Comparison of ENCODE assay signal across 22 cellular contexts in genomic region chr11:13160302-13160701, GRCh38.
DNase-seq lines count a peak whose midpoint lies in the region; ATAC-seq, FAIRE-seq and TF ChIP-seq lines count a peak whose summit lies in the region.
"Had no signal": no experiment of that assay in that cellular context is flagged by ENCODE, and none has a peak within 500 bp of the region (broad histone marks: within the 10 kb centered on the region; RNA-seq: fewer than 3 reads in every experiment).

No MANE protein-coding gene starts in this region.

- intact Hi-C loops in activated CD4-positive, alpha-beta T cell treated with anti-CD3 and anti-CD28 coated beads, Interleukin-2, amount 10 ng/mL, durations not matched to agents 24 days and 14 days (cut with micrococcal nuclease): no loop called here
- intact Hi-C loops in mammary epithelial cell (cut with micrococcal nuclease): no loop called here
- intact Hi-C loops in lower leg skin (cut with DNase I; ENCODE audit: low total_unique reads): no loop called here
- intact Hi-C loops in vagina (cut with DNase I): no loop called here

- H3K27ac Mint-ChIP-seq in activated CD4-positive, alpha-beta T cell treated with anti-CD3 and anti-CD28 coated beads, Interleukin-2, amount 10 ng/mL, durations not matched to agents 24 days and 14 days: no peak overlapping the region
- H3K27ac Mint-ChIP-seq: activated naive CD8-positive, alpha-beta T cell treated with anti-CD3 and anti-CD28 coated beads for 36 hours; activated T-helper 2 cell treated with anti-CD3 and anti-CD28 coated beads, Interferon-gamma antibody, Interleukin-2, Interleukin-4, amounts not matched to agents 10 μg/mL and 5 μg/mL and 100 μg/mL, durations not matched to agents 14 hours and 24 hours and 36 hours; H9; natural killer cell treated with Interleukin-12 subunit alpha and Interleukin-12 subunit beta and Interleukin-15 and Interleukin-18, amount 100 ng/mL, for 72 hours; T-helper 2 cell treated with Interferon-gamma antibody and Interleukin-4, amounts not matched to agents 5 μg/mL and 100 μg/mL, for 36 hours had no signal

- H3K9me3 Mint-ChIP-seq in activated CD4-positive, alpha-beta T cell treated with anti-CD3 and anti-CD28 coated beads, Interleukin-2, amount 10 ng/mL, durations not matched to agents 24 days and 14 days: peaks cover 20% of the 10 kb centered on the region
- H3K9me3 Mint-ChIP-seq: natural killer cell treated with Interleukin-12 subunit alpha and Interleukin-12 subunit beta and Interleukin-15 and Interleukin-18, amount 100 ng/mL, for 72 hours had no signal

- dilution Hi-C loops in mammary epithelial cell (cut with HindIII; ENCODE audit: low sequenced_read_pairs): no loop called here

- WGBS in mammary epithelial cell (ENCODE audit: low coverage, missing lambda C conversion rate): 7% methylated on average over 7 of the region's 7 CpGs
- WGBS in lower leg skin, 2 donors: 24 to 29% methylated on average over 7 of the region's 7 CpGs

- peak overlapping the region; percentile 83 for H3K4me2 ChIP-seq in mammary epithelial cell (ENCODE audit: insufficient read depth, low read depth, low read length)

- H3K27ac ChIP-seq in mammary epithelial cell (ENCODE audit: insufficient read depth, low read depth, low read length) (peak overlapping the region; percentile 99), vagina (peak overlapping the region; percentile 27)

- no peaks in the 10 kb centered on the region for H3K36me3 ChIP-seq in mammary epithelial cell (ENCODE audit: insufficient read depth, low read length)
- no peaks in the 10 kb centered on the region for H3K36me3 ChIP-seq in vagina

- no TSS peak for BruUV-seq in mammary epithelial cell (replicated peaks; lab: Mats Ljungman, UMichigan)

- DNase-seq in activated CD4-positive, alpha-beta T cell treated with anti-CD3 and anti-CD28 coated beads, Interleukin-2, amount 10 ng/mL, durations not matched to agents 24 days and 14 days: peak; percentile 48
- no peak for DNase-seq in activated CD4-positive, alpha-beta T cell treated with anti-CD3 and anti-CD28 coated beads for 48 hours
- peak; percentile 89 for DNase-seq in mammary epithelial cell
- peak; percentile 66 to 88 for DNase-seq in lower leg skin (ENCODE audit: low spot score in 2 of 2)
- no peak for DNase-seq in vagina (ENCODE audit: extremely low spot score in 2 of 2)
- DNase-seq in GM12892 (ENCODE audit: insufficient read length): no peak
- DNase-seq: activated CD4-positive, alpha-beta T cell treated with anti-CD3 and anti-CD28 coated beads, Interleukin-2, amount 50 U/mL, for 48 hours; activated CD8-positive, alpha-beta memory T cell treated with anti-CD3 and anti-CD28 coated beads, Interleukin-2, amount 50 U/mL, for 48 hours; activated naive CD8-positive, alpha-beta T cell treated with anti-CD3 and anti-CD28 coated beads for 36 hours; H9; KBM-7; left cardiac atrium; NCI-H2029 treated with DMSO at 0.1 percent for 48 hours; NCI-H524 treated with DMSO at 0.1 percent for 48 hours had no signal

- H4K20me1 ChIP-seq in mammary epithelial cell (ENCODE audit: insufficient read depth, low read length): no peaks in the 10 kb centered on the region

- H3K4me1 Mint-ChIP-seq in activated CD4-positive, alpha-beta T cell treated with anti-CD3 and anti-CD28 coated beads, Interleukin-2, amount 10 ng/mL, durations not matched to agents 24 days and 14 days: peaks cover 2% of the 10 kb centered on the region
- H3K4me1 Mint-ChIP-seq: activated naive CD8-positive, alpha-beta T cell treated with anti-CD3 and anti-CD28 coated beads for 36 hours had no signal

- TF ChIP-seq CTCF in mammary epithelial cell (conservative IDR thresholded peaks at IDR 0.05 in 1 of 2, IDR thresholded peaks at IDR 0.05 in 1 of 2; ENCODE audit: extremely low read depth in 1 of 2, insufficient read depth in 1 of 2, low read depth in 1 of 2, low read length in 2 of 2): no peak
- TF ChIP-seq CTCF in lower leg skin (IDR thresholded peaks at IDR 0.05): no peak
- no peak for TF ChIP-seq CTCF in vagina (IDR thresholded peaks at IDR 0.05)

- peaks cover 25% of the 10 kb centered on the region for H3K4me1 ChIP-seq in mammary epithelial cell (ENCODE audit: insufficient read depth, low read length)
- H3K4me1 ChIP-seq in vagina: peaks cover 3% of the 10 kb centered on the region

- no peaks in the 10 kb centered on the region for H3K36me3 Mint-ChIP-seq in activated CD4-positive, alpha-beta T cell treated with anti-CD3 and anti-CD28 coated beads, Interleukin-2, amount 10 ng/mL, durations not matched to agents 24 days and 14 days (ENCODE audit: low read depth)
- H3K36me3 Mint-ChIP-seq: activated naive CD8-positive, alpha-beta T cell treated with anti-CD3 and anti-CD28 coated beads for 36 hours had no signal

- TF ChIP-seq POLR2A in lower leg skin (IDR thresholded peaks at IDR 0.05) (no peak), vagina (IDR thresholded peaks at IDR 0.05) (no peak), GM12892 (IDR thresholded peaks at IDR 0.05; ENCODE audit: low read depth, low read length) (no peak)

- H3K4me3 Mint-ChIP-seq in activated CD4-positive, alpha-beta T cell treated with anti-CD3 and anti-CD28 coated beads, Interleukin-2, amount 10 ng/mL, durations not matched to agents 24 days and 14 days: no peak overlapping the region
- H3K4me3 Mint-ChIP-seq: activated naive CD8-positive, alpha-beta T cell treated with anti-CD3 and anti-CD28 coated beads for 36 hours; H9; natural killer cell treated with Interleukin-12 subunit alpha and Interleukin-12 subunit beta and Interleukin-15 and Interleukin-18, amount 100 ng/mL, for 72 hours; T-helper 2 cell treated with Interferon-gamma antibody and Interleukin-4, amounts not matched to agents 5 μg/mL and 100 μg/mL, for 36 hours had no signal

- H3K27me3 ChIP-seq in mammary epithelial cell (ENCODE audit: insufficient read depth, low read length) (no peaks in the 10 kb centered on the region), vagina (no peaks in the 10 kb centered on the region)

- no peak for FAIRE-seq in GM12892 (lab: Jason Lieb, UNC)
- FAIRE-seq: GM18507, RCC 7860 had no signal

- H3K79me2 ChIP-seq in mammary epithelial cell (ENCODE audit: insufficient read depth, low read length): no peaks in the 10 kb centered on the region

- H3K27me3 Mint-ChIP-seq in activated CD4-positive, alpha-beta T cell treated with anti-CD3 and anti-CD28 coated beads, Interleukin-2, amount 10 ng/mL, durations not matched to agents 24 days and 14 days: no peaks in the 10 kb centered on the region

- H3K4me3 ChIP-seq in mammary epithelial cell (replicated peaks in 1 of 3; ENCODE audit: insufficient read depth in 1 of 3, low read depth in 2 of 3, low read length in 3 of 3): peak overlapping the region in 2 of 3 experiments; percentile 16 to 25
- no peak overlapping the region for H3K4me3 ChIP-seq in lower leg skin (ENCODE audit: low read depth, poor library complexity, severe bottlenecking)
- H3K4me3 ChIP-seq in vagina: no peak overlapping the region

- in situ Hi-C loops in mammary epithelial cell (cut with MboI; ENCODE audit: low sequenced_read_pairs in 2 of 2): no loop called here

- H3K9ac ChIP-seq in mammary epithelial cell (ENCODE audit: insufficient read depth, low read length): peak overlapping the region; percentile 68

- CTCF ChIA-PET in mammary epithelial cell (lab: Charles Lee; ENCODE audit: low non-redundant PET): no interaction called here

- H3K9me3 ChIP-seq in mammary epithelial cell (replicated peaks; ENCODE audit: insufficient read depth, low read length): no peaks in the 10 kb centered on the region
- H3K9me3 ChIP-seq in vagina: no peaks in the 10 kb centered on the region

- no peak for ATAC-seq in HG02763 (IDR thresholded peaks at IDR 0.05; ENCODE audit: unreplicated experiment)
- ATAC-seq in HG03460 (IDR thresholded peaks at IDR 0.05; ENCODE audit: unreplicated experiment): no peak
- ATAC-seq: left cardiac atrium; natural killer cell treated with Interleukin-12 subunit alpha and Interleukin-12 subunit beta and Interleukin-15 and Interleukin-18, amount 100 ng/mL, for 72 hours; SK-N-SH treated with all-trans-retinoic acid at 6 μM for 48 hours had no signal

- peak overlapping the region; percentile 63 for H2AFZ ChIP-seq in mammary epithelial cell (ENCODE audit: low read depth, low read length)

Comparison
In these comparisons a context has a peak if more than half of its experiments do, and no peak if none do; other contexts are left out.
1. DNase-seq: peak in activated CD4-positive, alpha-beta T cell treated with anti-CD3 and anti-CD28 coated beads, Interleukin-2, amount 10 ng/mL, durations not matched to agents 24 days and 14 days (single experiment), mammary epithelial cell (single experiment) and lower leg skin (2 of 2); none in activated CD4-positive, alpha-beta T cell treated with anti-CD3 and anti-CD28 coated beads for 48 hours (single experiment), vagina (0 of 2) and GM12892 (single experiment).
2. H3K4me3 ChIP-seq: peak in mammary epithelial cell (2 of 3); none in lower leg skin (single experiment) and vagina (0 of 2).